10 cellular contexts compared by ENCODE assay signal in genomic region chr4:25928956-25929336, GRCh38. TPM values are rescaled to one million over a fixed set of nuclear protein-coding genes. Genes with fewer than 3 reads are reported as not detected.
DNase-seq lines count a peak whose midpoint lies in the region; ATAC-seq and TF ChIP-seq lines count a peak whose summit lies in the region.
"Had no signal": no experiment of that assay in that cellular context is flagged by ENCODE, and none has a peak within 500 bp of the region (broad histone marks: within the 10 kb centered on the region; RNA-seq: fewer than 3 reads in every experiment).

No MANE protein-coding gene starts in this region.

- H3K9me2 ChIP-seq in hepatocyte (replicated peaks; ENCODE audit: insufficient read depth) = no peaks in the 10 kb centered on the region

- no peak for TF ChIP-seq POLR2A in body of pancreas (IDR thresholded peaks at IDR 0.05)

- H3K27me3 Mint-ChIP-seq in activated CD8-positive, alpha-beta memory T cell treated with anti-CD3 and anti-CD28 coated beads, Interleukin-2, amount 10 ng/mL, durations not matched to agents 7 days and 5 days = no peaks in the 10 kb centered on the region

- TF ChIP-seq CTCF in body of pancreas (IDR thresholded peaks at IDR 0.05) = no peak
- no peak for TF ChIP-seq CTCF in hepatocyte (IDR thresholded peaks at IDR 0.05; ENCODE audit: poor library complexity)
- TF ChIP-seq CTCF in tibial artery (IDR thresholded peaks at IDR 0.05) = no peak

- peaks cover 10% of the 10 kb centered on the region for H3K79me2 ChIP-seq in hepatocyte

- WGBS in body of pancreas, 2 donors = 29 to 30% methylated on average over 3 of the region's 3 CpGs
- WGBS in hepatocyte (ENCODE audit: low lambda C conversion rate, missing lambda C conversion rate) = 65% methylated on average over 3 of the region's 3 CpGs

- CTCF ChIA-PET in activated CD8-positive, alpha-beta memory T cell treated with anti-CD3 and anti-CD28 coated beads, Interleukin-2, amount 10 ng/mL, durations not matched to agents 7 days and 5 days (lab: Charles Lee) = interaction anchor here (0.9 to 1.2 kb wide), 3 partner anchors 10 to 59 kb away, joined by 3 to 7 read pairs (median 6); no protein-coding TSS in a partner anchor

- H3K36me3 Mint-ChIP-seq in activated CD8-positive, alpha-beta memory T cell treated with anti-CD3 and anti-CD28 coated beads, Interleukin-2, amount 10 ng/mL, durations not matched to agents 7 days and 5 days = no peaks in the 10 kb centered on the region

- H2AFZ ChIP-seq in hepatocyte = no peak overlapping the region

- DNase-seq in NCI-H2081 (lab: John Stamatoyannopoulos, UW) = peak; percentile 77 to 94
- DNase-seq in NCI-H2081 treated with DMSO at 0.1 percent for 48 hours (lab: John Stamatoyannopoulos, UW) = no peak
- peak in 1 of 4 donors; percentile 16 for DNase-seq in body of pancreas
- DNase-seq in hepatocyte (ENCODE audit: low spot score) = no peak
- no peak for DNase-seq in tibial artery
- DNase-seq in GOT3 (lab: John Stamatoyannopoulos, UW) = no peak
- DNase-seq in activated CD8-positive, alpha-beta memory T cell treated with anti-CD3 and anti-CD28 coated beads, Interleukin-2, amount 10 ng/mL, durations not matched to agents 7 days and 5 days = no peak
- DNase-seq in H4 (ENCODE audit: low spot score) = no peak
- DNase-seq: stimulated activated CD4-positive, alpha-beta T cell treated with anti-CD3 and anti-CD28 coated beads, Interleukin-4, amount 100 ng/mL, for 1 hour had no signal

- peak; percentile 49 for ATAC-seq in body of pancreas
- ATAC-seq in activated CD8-positive, alpha-beta memory T cell treated with anti-CD3 and anti-CD28 coated beads, Interleukin-2, amount 10 ng/mL, durations not matched to agents 7 days and 5 days = no peak
- ATAC-seq: activated naive CD4-positive, alpha-beta T cell treated with anti-CD3 and anti-CD28 coated beads, Interleukin-2, amount 50 U/mL, for 72 hours had no signal

- H3K4me3 Mint-ChIP-seq in activated CD8-positive, alpha-beta memory T cell treated with anti-CD3 and anti-CD28 coated beads, Interleukin-2, amount 10 ng/mL, durations not matched to agents 7 days and 5 days = no peak overlapping the region

- peak overlapping the region; percentile 8 for H3K4me2 ChIP-seq in hepatocyte

- H3K9me3 ChIP-seq in body of pancreas (no peaks in the 10 kb centered on the region), hepatocyte (ENCODE audit: low read depth) (no peaks in the 10 kb centered on the region), tibial artery (no peaks in the 10 kb centered on the region)

- H3K27ac Mint-ChIP-seq in activated CD8-positive, alpha-beta memory T cell treated with anti-CD3 and anti-CD28 coated beads, Interleukin-2, amount 10 ng/mL, durations not matched to agents 7 days and 5 days = no peak overlapping the region
- H3K27ac Mint-ChIP-seq: activated naive CD4-positive, alpha-beta T cell treated with anti-CD3 and anti-CD28 coated beads, Interleukin-2, amount 50 U/mL, for 72 hours had no signal

- H3K4me3 ChIP-seq in body of pancreas = no peak overlapping the region
- H3K4me3 ChIP-seq in hepatocyte = no peak overlapping the region
- H3K4me3 ChIP-seq in tibial artery = peak overlapping the region; percentile 8 to 21

- H3K9me3 Mint-ChIP-seq in activated CD8-positive, alpha-beta memory T cell treated with anti-CD3 and anti-CD28 coated beads, Interleukin-2, amount 10 ng/mL, durations not matched to agents 7 days and 5 days (ENCODE audit: low read depth) = no peaks in the 10 kb centered on the region
- H3K9me3 Mint-ChIP-seq: activated naive CD4-positive, alpha-beta T cell treated with anti-CD3 and anti-CD28 coated beads, Interleukin-2, amount 50 U/mL, for 72 hours had no signal

- H3K36me3 ChIP-seq in body of pancreas (replicated peaks in 1 of 2; ENCODE audit: insufficient read depth in 1 of 2, low read depth in 2 of 2) = no peaks in the 10 kb centered on the region
- H3K36me3 ChIP-seq in hepatocyte (replicated peaks; ENCODE audit: insufficient read depth, low read depth) = no peaks in the 10 kb centered on the region
- no peaks in the 10 kb centered on the region for H3K36me3 ChIP-seq in tibial artery

- H3K27me3 ChIP-seq in body of pancreas (no peaks in the 10 kb centered on the region), hepatocyte (no peaks in the 10 kb centered on the region), tibial artery (no peaks in the 10 kb centered on the region)

- intact Hi-C loops in body of pancreas (cut with DNase I) (no loop called here), tibial artery (cut with DNase I; ENCODE audit: low total_unique reads) (no loop called here)

- H3K27ac ChIP-seq in body of pancreas (peak overlapping the region in 3 of 4 donors; percentile 42 to 78 (median 62)), hepatocyte (no peak overlapping the region), tibial artery (peak overlapping the region in 1 of 2 donors; percentile 52)

- H3K4me1 ChIP-seq in body of pancreas (peaks cover 26% of the 10 kb centered on the region), hepatocyte (ENCODE audit: insufficient read depth) (no peaks in the 10 kb centered on the region), tibial artery (peaks cover 0 to 33% (median 8%) of the 10 kb centered on the region in 4 donors)

- H3K4me1 Mint-ChIP-seq in activated CD8-positive, alpha-beta memory T cell treated with anti-CD3 and anti-CD28 coated beads, Interleukin-2, amount 10 ng/mL, durations not matched to agents 7 days and 5 days = peaks cover 9% of the 10 kb centered on the region

- no peaks in the 10 kb centered on the region for H4K20me1 ChIP-seq in hepatocyte (ENCODE audit: insufficient read depth, poor library complexity, severe bottlenecking)

RNA-seq across cellular contexts. Expression of gene SMIM20, which starts 14.9 kb away (rescaled TPM):
- total RNA-seq in body of pancreas = 10 to 100 TPM in 1 of 2 donors, under 1 TPM in 1; 0.99 to 21.5 TPM
- total RNA-seq in hepatocyte = 54.5 and 60.0 TPM in 2 replicates
- polyA plus RNA-seq in hepatocyte = 40.8 and 55.8 TPM in 2 replicates
- total RNA-seq in activated CD8-positive, alpha-beta memory T cell treated with anti-CD3 and anti-CD28 coated beads, Interleukin-2, amount 10 ng/mL, durations not matched to agents 7 days and 5 days = 1 to 10 TPM; 9.6 to 9.9 TPM
- total RNA-seq in H4 (2014; rRNA removed; shearing (Covaris generic)) = 97.2 and 130 TPM in 2 replicates

Comparison
In these comparisons a context has a peak if more than half of its experiments do, and no peak if none do; other contexts are left out.
1. DNase-seq: peak in NCI-H2081 (2 of 2); none in NCI-H2081 treated with DMSO at 0.1 percent for 48 hours (single experiment), hepatocyte (single experiment), tibial artery (0 of 2), GOT3 (single experiment), activated CD8-positive, alpha-beta memory T cell treated with anti-CD3 and anti-CD28 coated beads, Interleukin-2, amount 10 ng/mL, durations not matched to agents 7 days and 5 days (single experiment) and H4 (single experiment).
2. H3K4me3 ChIP-seq: peak in tibial artery (2 of 2); none in body of pancreas (0 of 2) and hepatocyte (single experiment).